In the genomic region with DNA sequence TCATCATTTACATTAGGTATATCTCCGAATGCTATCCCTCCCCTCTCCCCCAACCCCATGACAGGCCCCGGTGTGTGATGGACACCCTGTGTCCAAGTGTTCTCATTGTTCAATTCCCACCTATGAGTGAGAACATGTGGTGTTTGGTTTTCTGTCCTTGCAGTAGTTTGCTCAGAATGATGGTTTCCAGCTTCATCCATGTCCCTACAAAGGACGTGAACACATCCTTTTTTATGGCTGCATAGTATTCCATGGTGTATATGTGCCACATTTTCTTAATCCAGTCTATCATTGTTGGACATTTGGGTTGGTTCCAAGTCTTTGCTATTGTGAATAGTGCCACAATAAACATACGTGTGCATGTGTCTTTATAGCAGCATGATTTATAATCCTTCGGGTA, we compare ENCODE assay signal across 1 cellular context. TPM values are rescaled to one million over a fixed set of nuclear protein-coding genes. Genes with fewer than 3 reads are reported as not detected.
"Had no signal": no experiment of that assay in that cellular context is flagged by ENCODE, and none has a peak within 500 bp of the region (broad histone marks: within the 10 kb centered on the region; RNA-seq: fewer than 3 reads in every experiment).

No MANE protein-coding gene starts in this region.

RNA-seq across cellular contexts. Expression of a gene that starts 36.4 kb away (rescaled TPM):
- total RNA-seq: HT1080 had no signal
